2 cellular contexts compared by ENCODE assay signal in the genomic region with DNA sequence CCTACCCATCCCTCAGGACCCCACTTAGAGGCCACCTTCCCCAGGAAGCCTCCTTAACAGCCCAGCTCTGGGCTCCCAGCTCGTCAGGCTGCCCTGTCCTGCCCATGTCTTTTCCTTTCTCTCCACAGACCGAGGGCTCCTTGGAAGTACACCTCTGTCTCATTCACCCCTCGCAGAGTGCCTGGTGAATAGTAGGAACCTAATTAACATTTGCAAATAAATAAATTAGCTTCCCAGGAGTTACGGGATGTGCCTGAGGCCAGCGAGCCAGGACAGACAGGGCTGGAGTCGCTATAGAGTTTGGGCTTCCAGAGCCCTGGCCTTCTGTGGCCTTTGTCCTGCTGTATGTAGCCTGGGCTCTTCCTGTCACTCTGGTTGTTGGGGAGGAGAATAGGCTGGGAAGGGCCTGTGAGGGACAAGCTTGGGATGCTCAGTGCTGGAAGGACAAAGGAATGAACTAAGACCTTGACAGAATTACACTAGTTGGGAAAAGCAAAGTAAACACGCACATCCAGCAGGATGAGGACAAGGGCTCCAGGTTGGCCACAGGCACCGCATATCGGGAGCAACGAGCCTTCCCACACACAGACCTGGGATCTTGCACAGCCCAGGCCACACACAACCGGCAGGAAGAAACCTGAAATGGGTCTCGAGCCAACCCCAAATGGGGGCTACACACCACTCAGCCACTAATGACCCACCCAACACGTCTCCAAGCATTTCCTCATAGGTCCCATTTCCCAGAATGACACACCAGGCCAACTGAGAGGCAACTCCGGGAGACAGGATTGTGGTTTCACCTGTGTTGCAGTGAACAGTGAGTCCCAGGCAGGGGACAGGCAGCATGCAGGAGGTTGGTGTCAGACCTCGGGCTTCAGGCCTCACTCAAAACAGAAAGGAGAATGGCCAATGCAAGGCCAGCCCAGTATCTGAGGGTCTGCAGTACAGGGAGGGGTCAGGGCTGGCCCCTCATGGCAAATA.
A peak's percentile ranks its signal among the peaks of the same experiment; 100 is the strongest.
TF ChIP-seq lines count a peak whose summit lies in the region.

No MANE protein-coding gene starts in this region.

TF ChIP-seq in HepG2, 621 proteins besides CTCF, POLR2A, EP300 and RAD21 (continues in another document):
- no peak for TF ChIP-seq WIZ (CRISPR knock-in tag; IDR thresholded peaks at IDR 0.05)
- no peak for TF ChIP-seq DR1 (CRISPR knock-in tag; IDR thresholded peaks at IDR 0.05)
- TF ChIP-seq ZFYVE20 (CRISPR knock-in tag; IDR thresholded peaks at IDR 0.05; ENCODE audit: borderline replicate concordance, low read depth) = no peak
- no peak for TF ChIP-seq ZNF614 (CRISPR knock-in tag; IDR thresholded peaks at IDR 0.05; ENCODE audit: borderline replicate concordance)
- 0 out of 2 replicates have a peak, but pooled peaks have one; percentile 26 for TF ChIP-seq EED (CRISPR knock-in tag; IDR thresholded peaks at IDR 0.05)
- TF ChIP-seq TBX3 (IDR thresholded peaks at IDR 0.05; ENCODE audit: borderline replicate concordance) = no peak
- TF ChIP-seq, protein P1, sequence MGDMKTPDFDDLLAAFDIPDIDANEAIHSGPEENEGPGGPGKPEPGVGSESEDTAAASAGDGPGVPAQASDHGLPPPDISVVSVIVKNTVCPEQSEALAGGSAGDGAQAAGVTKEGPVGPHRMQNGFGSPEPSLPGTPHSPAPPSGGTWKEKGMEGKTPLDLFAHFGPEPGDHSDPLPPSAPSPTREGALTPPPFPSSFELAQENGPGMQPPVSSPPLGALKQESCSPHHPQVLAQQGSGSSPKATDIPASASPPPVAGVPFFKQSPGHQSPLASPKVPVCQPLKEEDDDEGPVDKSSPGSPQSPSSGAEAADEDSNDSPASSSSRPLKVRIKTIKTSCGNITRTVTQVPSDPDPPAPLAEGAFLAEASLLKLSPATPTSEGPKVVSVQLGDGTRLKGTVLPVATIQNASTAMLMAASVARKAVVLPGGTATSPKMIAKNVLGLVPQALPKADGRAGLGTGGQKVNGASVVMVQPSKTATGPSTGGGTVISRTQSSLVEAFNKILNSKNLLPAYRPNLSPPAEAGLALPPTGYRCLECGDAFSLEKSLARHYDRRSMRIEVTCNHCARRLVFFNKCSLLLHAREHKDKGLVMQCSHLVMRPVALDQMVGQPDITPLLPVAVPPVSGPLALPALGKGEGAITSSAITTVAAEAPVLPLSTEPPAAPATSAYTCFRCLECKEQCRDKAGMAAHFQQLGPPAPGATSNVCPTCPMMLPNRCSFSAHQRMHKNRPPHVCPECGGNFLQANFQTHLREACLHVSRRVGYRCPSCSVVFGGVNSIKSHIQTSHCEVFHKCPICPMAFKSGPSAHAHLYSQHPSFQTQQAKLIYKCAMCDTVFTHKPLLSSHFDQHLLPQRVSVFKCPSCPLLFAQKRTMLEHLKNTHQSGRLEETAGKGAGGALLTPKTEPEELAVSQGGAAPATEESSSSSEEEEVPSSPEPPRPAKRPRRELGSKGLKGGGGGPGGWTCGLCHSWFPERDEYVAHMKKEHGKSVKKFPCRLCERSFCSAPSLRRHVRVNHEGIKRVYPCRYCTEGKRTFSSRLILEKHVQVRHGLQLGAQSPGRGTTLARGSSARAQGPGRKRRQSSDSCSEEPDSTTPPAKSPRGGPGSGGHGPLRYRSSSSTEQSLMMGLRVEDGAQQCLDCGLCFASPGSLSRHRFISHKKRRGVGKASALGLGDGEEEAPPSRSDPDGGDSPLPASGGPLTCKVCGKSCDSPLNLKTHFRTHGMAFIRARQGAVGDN (CRISPR knock-in tag; IDR thresholded peaks at IDR 0.05) = peak; percentile 36; the same call in 1 of the 2 replicates
- no peak for TF ChIP-seq KDM4B (CRISPR knock-in tag; IDR thresholded peaks at IDR 0.05)
- TF ChIP-seq, protein P2, sequence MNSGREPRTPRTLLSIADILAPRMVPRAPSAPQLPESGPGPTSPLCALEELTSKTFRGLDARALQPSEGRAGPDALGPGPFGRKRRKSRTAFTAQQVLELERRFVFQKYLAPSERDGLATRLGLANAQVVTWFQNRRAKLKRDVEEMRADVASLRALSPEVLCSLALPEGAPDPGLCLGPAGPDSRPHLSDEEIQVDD (CRISPR knock-in tag; IDR thresholded peaks at IDR 0.05; ENCODE audit: borderline replicate concordance) = peak; percentile 33; the same call in 1 of the 2 replicates
- TF ChIP-seq ZNF598 (CRISPR knock-in tag; IDR thresholded peaks at IDR 0.05; ENCODE audit: borderline replicate concordance) = peak; percentile 47; the same call in 1 of the 2 replicates
- TF ChIP-seq MIER3 (CRISPR knock-in tag; IDR thresholded peaks at IDR 0.05; ENCODE audit: borderline replicate concordance) = no peak
- TF ChIP-seq MXD1 (CRISPR knock-in tag; IDR thresholded peaks at IDR 0.05) = 0 out of 2 replicates have a peak, but pooled peaks have one; percentile 15
- TF ChIP-seq HMGXB4 (CRISPR knock-in tag; IDR thresholded peaks at IDR 0.05; ENCODE audit: borderline replicate concordance in 1 of 2, low read depth in 1 of 2) = no peak
- no peak for TF ChIP-seq ZNF720 (CRISPR knock-in tag; IDR thresholded peaks at IDR 0.05)
- no peak for TF ChIP-seq GATAD2A (CRISPR knock-in tag; IDR thresholded peaks at IDR 0.05)
- TF ChIP-seq SRY (CRISPR knock-in tag; IDR thresholded peaks at IDR 0.05) = peak; percentile 45; the same call in 1 of the 2 replicates

TF ChIP-seq in WTC11, 78 proteins besides CTCF, POLR2A, EP300 and RAD21:
- TF ChIP-seq ZNF532 (CRISPR knock-in tag; IDR thresholded peaks at IDR 0.05; ENCODE audit: borderline replicate concordance) (no peak), ZNF317 (CRISPR knock-in tag; IDR thresholded peaks at IDR 0.05; ENCODE audit: borderline replicate concordance, low read depth) (no peak), ZNF138 (CRISPR knock-in tag; conservative IDR thresholded peaks at IDR 0.05) (no peak), SMAD4 (CRISPR knock-in tag; IDR thresholded peaks at IDR 0.05) (no peak), GABPB1 (CRISPR knock-in tag; IDR thresholded peaks at IDR 0.05) (no peak), FOXK1 (CRISPR knock-in tag; IDR thresholded peaks at IDR 0.05) (no peak), NR3C1 (CRISPR knock-in tag; conservative IDR thresholded peaks at IDR 0.05; ENCODE audit: low read depth) (no peak)
